In the genomic region with DNA sequence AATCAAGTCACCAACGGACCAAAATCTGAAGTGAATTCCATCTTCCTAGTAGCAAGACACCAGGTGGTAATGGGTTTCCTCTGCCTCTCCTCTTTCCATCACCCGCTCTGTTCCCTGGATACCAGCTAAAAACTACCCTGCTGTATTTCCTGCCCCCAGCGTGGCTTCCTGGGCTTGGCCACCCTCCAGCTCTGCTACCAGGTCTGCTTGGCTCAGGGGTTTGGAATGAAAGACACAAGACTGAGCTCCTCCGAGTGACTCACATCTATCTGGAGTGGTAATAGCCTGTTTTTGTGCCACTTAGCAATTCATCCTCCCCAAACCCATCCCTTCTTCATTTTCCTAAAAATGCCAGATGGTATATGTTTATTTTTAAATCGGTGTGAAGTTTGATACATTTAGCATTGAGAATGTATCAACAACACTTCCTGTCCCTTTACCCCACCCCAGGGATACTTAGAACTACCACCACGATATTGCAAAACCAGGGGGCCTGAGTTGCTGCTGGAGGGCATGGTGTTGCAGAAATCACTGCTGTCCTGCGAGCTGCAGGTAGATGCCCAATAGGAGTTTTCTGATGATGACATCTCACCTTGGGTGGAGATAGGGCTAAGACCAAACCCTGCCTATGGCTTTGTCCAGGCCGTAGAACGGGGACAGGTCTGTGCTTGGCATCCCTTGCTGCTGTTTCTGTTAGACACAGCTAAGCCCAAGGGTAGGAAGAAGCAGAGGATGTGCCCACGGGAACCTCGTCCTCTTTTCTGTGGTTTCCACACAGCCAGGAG, we compare ENCODE assay signal across 9 cellular contexts. TPM values are rescaled to one million over a fixed set of nuclear protein-coding genes. Genes with fewer than 3 reads are reported as not detected.
DNase-seq lines count a peak whose midpoint lies in the region; ATAC-seq lines count a peak whose summit lies in the region.
"Had no signal": no experiment of that assay in that cellular context is flagged by ENCODE, and none has a peak within 500 bp of the region (broad histone marks: within the 10 kb centered on the region; RNA-seq: fewer than 3 reads in every experiment).

No MANE protein-coding gene starts in this region.

- ATAC-seq in GM18867 (IDR thresholded peaks at IDR 0.05; ENCODE audit: unreplicated experiment) (no peak), HG03095 (IDR thresholded peaks at IDR 0.05; ENCODE audit: unreplicated experiment) (no peak)

- peak; percentile 61 for DNase-seq in DMS153 (lab: John Stamatoyannopoulos, UW)
- peak; percentile 87 for DNase-seq in NCI-H226
- peak; percentile 61 for DNase-seq in dermis blood vessel endothelial cell
- peak in 8 of 10 donors; percentile 38 to 93 (median 66) for DNase-seq in posterior cingulate gyrus
- DNase-seq in Ammon's horn (ENCODE audit: low spot score), result no peak
- no peak for DNase-seq in midbrain (lab: John Stamatoyannopoulos, UW)
- DNase-seq: SHP77 treated with DMSO at 0.1 percent for 48 hours had no signal

- intact Hi-C loops in posterior cingulate gyrus (cut with DNase I), result no loop called here

RNA-seq across cellular contexts. Expression of a gene that starts 7.5 kb away (rescaled TPM):
- total RNA-seq in dermis blood vessel endothelial cell, result 40.2 and 43.4 TPM in 2 replicates

RNA-seq across cellular contexts. Expression of a gene that starts 45.9 kb away (rescaled TPM):
- total RNA-seq in dermis blood vessel endothelial cell, result 24.8 and 37.6 TPM in 2 replicates

Comparison
In these comparisons a context has a peak if more than half of its experiments do, and no peak if none do; other contexts are left out.
1. DNase-seq: peak in DMS153 (single experiment), NCI-H226 (single experiment), dermis blood vessel endothelial cell (single experiment) and posterior cingulate gyrus (8 of 10); none in Ammon's horn (single experiment) and midbrain (single experiment).